8 cellular contexts compared by ENCODE assay signal in the genomic region with DNA sequence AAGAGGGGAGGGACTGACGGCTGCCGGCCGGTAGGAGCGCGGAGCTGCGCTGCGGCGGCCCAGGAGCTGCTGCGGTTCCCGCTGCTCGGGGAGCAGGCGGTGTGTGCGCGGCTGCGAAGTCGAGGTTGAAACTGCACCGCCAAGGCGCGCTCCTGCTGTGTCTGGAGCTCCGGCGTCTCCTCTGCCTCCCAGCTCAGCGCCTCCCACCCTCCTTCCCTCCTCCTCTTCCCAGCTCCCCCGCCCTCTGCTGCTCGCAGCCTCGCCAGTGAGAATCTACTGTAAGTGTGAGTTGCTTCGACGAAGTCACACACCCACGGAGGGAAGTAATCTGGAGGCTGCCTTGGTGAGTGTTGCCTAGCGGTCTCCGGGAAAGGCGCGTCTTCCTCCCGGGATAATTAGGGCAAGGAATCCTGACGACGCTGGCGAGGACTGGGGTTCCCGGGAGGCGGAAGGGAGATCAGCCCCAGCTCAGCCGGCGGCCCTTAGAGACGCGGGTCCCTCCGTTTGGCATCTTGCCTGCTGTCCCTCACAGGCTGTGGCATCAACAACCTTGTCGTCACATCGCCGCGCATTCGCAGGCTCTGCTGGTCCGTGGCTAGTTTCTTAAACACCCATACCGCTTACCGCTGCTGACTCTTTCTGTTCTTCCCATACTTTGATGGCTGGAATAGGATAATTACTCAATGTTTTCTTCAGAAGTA.
DNase-seq lines count a peak whose midpoint lies in the region; ATAC-seq and TF ChIP-seq lines count a peak whose summit lies in the region.

A gene (minus strand): TSS at position 159 of the 701 bp plus-strand sequence. CDS start 747 bp downstream, outside the sequence.

- DNase-seq in GOT3 (lab: John Stamatoyannopoulos, UW) (peak; percentile 17), NCI-H510A (lab: John Stamatoyannopoulos, UW) (peak; percentile 61), brain pericyte (ENCODE audit: low read depth, low spot score) (peak; percentile 73), iPS DF 6.9 (ENCODE audit: low read depth, low spot score) (peak; percentile 54), retinal pigment epithelial cell (ENCODE audit: low read depth) (peak; percentile 69)

- H3K27ac ChIP-seq in ACC112 (ENCODE audit: low read depth, low read length) (peak within 1 kb of the TSS; percentile 10; the same call in 1 of the 2 replicates), iPS DF 6.9 (ENCODE audit: low read length) (no peak within 1 kb of the TSS)

- WGBS in iPS DF 6.9 (ENCODE audit: insufficient coverage, insufficient read length), result no CpG with 5 or more reads among the region's 51 CpGs

- H3K4me3 ChIP-seq in ACC112 (ENCODE audit: low read depth, low read length), result peak within 1 kb of the TSS; percentile 78
- H3K4me3 ChIP-seq in iPS DF 6.9 (ENCODE audit: low read length), result peak within 1 kb of the TSS; percentile 29; the same call in 1 of the 2 replicates
- H3K4me3 ChIP-seq in retinal pigment epithelial cell (ENCODE audit: low read length), result peak within 1 kb of the TSS; percentile 80

- H3K9me3 ChIP-seq in iPS DF 6.9 (ENCODE audit: control insufficient read depth, insufficient read depth, low read length), result no peaks in the 10 kb centered on the region

- H3K36me3 ChIP-seq in ACC112 (ENCODE audit: insufficient read depth, low read length) (no peaks in the 10 kb centered on the region), iPS DF 6.9 (ENCODE audit: control insufficient read depth, insufficient read depth, low read length) (no peaks in the 10 kb centered on the region)

- no peak for ATAC-seq in GM21723 (IDR thresholded peaks at IDR 0.05; ENCODE audit: unreplicated experiment)
- no peak for ATAC-seq in HG03280 (IDR thresholded peaks at IDR 0.05; ENCODE audit: unreplicated experiment)

- peaks cover 21% of the 10 kb centered on the region for H3K27me3 ChIP-seq in ACC112 (ENCODE audit: insufficient read depth, low read length)
- H3K27me3 ChIP-seq in iPS DF 6.9 (ENCODE audit: control insufficient read depth, insufficient read depth, low read length), result peaks cover 24% of the 10 kb centered on the region

- peak within 1 kb of the TSS; percentile 73 for H2AFZ ChIP-seq in ACC112 (ENCODE audit: low read length, unreplicated experiment)

- H3K4me1 ChIP-seq in ACC112 (ENCODE audit: control insufficient read depth, insufficient read depth, low read length, unreplicated experiment) (peaks cover 7% of the 10 kb centered on the region), iPS DF 6.9 (ENCODE audit: control insufficient read depth, insufficient read depth, low read length) (no peaks in the 10 kb centered on the region)

- H3K79me2 ChIP-seq in ACC112 (ENCODE audit: control insufficient read depth, insufficient read depth, low read length, unreplicated experiment), result no peaks in the 10 kb centered on the region

- TF ChIP-seq CTCF in retinal pigment epithelial cell (conservative IDR thresholded peaks at IDR 0.05; ENCODE audit: low read depth, low read length), result peak; percentile 11

Comparison
In these comparisons a context has a peak if more than half of its experiments do, and no peak if none do; other contexts are left out.
1. H3K4me3 ChIP-seq: peak in every context shown above with its lines; median percentile 80 in retinal pigment epithelial cell; 78 in ACC112; 29 in iPS DF 6.9.
2. DNase-seq: peak in every context shown above with its lines; median percentile 73 in brain pericyte; 69 in retinal pigment epithelial cell; 61 in NCI-H510A; 54 in iPS DF 6.9; 17 in GOT3.